ENCODE assay signal across 2 cellular contexts in genomic region chr2:219523031-219523671, GRCh38.
TF ChIP-seq lines count a peak whose summit lies in the region.

No MANE protein-coding gene starts in this region.

TF ChIP-seq in H1, 55 proteins besides CTCF, POLR2A, EP300 and RAD21:
- TF ChIP-seq SP4 (IDR thresholded peaks at IDR 0.05; ENCODE audit: low read length) (no peak), TBP (IDR thresholded peaks at IDR 0.05; ENCODE audit: low read depth, low read length) (no peak), HDAC6 (IDR thresholded peaks at IDR 0.05; ENCODE audit: low read depth, low read length) (no peak), CHD7 (IDR thresholded peaks at IDR 0.05; ENCODE audit: insufficient replicate concordance, low read length) (no peak), CHD1 (IDR thresholded peaks at IDR 0.05; ENCODE audit: low read depth, low read length) (no peak), CREB1 (IDR thresholded peaks at IDR 0.05) (peak; percentile 52), SRF (IDR thresholded peaks at IDR 0.05; ENCODE audit: low read depth, low read length) (no peak), NANOG (IDR thresholded peaks at IDR 0.05; ENCODE audit: insufficient read depth, low read depth, low read length, poor library complexity, severe bottlenecking) (no peak), KDM5A (IDR thresholded peaks at IDR 0.05; ENCODE audit: low read length) (no peak), CTBP2 (IDR thresholded peaks at IDR 0.05; ENCODE audit: borderline replicate concordance, insufficient read depth, insufficient read length, low read length) (no peak), HDAC2 (IDR thresholded peaks at IDR 0.05; ENCODE audit: borderline replicate concordance in 1 of 2, low read depth in 2 of 2, low read length in 2 of 2) (peak in 1 of 2 experiments; percentile 64; a peak in 1 of 4 replicates), PHF8 (conservative IDR thresholded peaks at IDR 0.05; ENCODE audit: low read depth, low read length) (no peak), YY1 (IDR thresholded peaks at IDR 0.05; ENCODE audit: low read depth, low read length) (no peak), EZH2 (IDR thresholded peaks at IDR 0.05; ENCODE audit: low read depth, low read length, severe bottlenecking) (peak; percentile 45), TEAD4 (IDR thresholded peaks at IDR 0.05; ENCODE audit: low read depth, low read length) (no peak), CBX5 (IDR thresholded peaks at IDR 0.05; ENCODE audit: low read depth, low read length) (no peak), SAP30 (IDR thresholded peaks at IDR 0.05; ENCODE audit: insufficient read depth, insufficient replicate concordance, low read length) (no peak)
- TF ChIP-seq, protein P1, sequence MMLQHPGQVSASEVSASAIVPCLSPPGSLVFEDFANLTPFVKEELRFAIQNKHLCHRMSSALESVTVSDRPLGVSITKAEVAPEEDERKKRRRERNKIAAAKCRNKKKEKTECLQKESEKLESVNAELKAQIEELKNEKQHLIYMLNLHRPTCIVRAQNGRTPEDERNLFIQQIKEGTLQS (IDR thresholded peaks at IDR 0.05; ENCODE audit: insufficient read depth, low read depth, low read length), result no peak
- TF ChIP-seq, protein P2, sequence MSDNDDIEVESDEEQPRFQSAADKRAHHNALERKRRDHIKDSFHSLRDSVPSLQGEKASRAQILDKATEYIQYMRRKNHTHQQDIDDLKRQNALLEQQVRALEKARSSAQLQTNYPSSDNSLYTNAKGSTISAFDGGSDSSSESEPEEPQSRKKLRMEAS (IDR thresholded peaks at IDR 0.05), result peak; percentile 83
TF ChIP-seq in H1: peak in this region for 4.

TF ChIP-seq in neural cell, 6 proteins besides CTCF, POLR2A, EP300 and RAD21:
- TF ChIP-seq, protein P3, sequence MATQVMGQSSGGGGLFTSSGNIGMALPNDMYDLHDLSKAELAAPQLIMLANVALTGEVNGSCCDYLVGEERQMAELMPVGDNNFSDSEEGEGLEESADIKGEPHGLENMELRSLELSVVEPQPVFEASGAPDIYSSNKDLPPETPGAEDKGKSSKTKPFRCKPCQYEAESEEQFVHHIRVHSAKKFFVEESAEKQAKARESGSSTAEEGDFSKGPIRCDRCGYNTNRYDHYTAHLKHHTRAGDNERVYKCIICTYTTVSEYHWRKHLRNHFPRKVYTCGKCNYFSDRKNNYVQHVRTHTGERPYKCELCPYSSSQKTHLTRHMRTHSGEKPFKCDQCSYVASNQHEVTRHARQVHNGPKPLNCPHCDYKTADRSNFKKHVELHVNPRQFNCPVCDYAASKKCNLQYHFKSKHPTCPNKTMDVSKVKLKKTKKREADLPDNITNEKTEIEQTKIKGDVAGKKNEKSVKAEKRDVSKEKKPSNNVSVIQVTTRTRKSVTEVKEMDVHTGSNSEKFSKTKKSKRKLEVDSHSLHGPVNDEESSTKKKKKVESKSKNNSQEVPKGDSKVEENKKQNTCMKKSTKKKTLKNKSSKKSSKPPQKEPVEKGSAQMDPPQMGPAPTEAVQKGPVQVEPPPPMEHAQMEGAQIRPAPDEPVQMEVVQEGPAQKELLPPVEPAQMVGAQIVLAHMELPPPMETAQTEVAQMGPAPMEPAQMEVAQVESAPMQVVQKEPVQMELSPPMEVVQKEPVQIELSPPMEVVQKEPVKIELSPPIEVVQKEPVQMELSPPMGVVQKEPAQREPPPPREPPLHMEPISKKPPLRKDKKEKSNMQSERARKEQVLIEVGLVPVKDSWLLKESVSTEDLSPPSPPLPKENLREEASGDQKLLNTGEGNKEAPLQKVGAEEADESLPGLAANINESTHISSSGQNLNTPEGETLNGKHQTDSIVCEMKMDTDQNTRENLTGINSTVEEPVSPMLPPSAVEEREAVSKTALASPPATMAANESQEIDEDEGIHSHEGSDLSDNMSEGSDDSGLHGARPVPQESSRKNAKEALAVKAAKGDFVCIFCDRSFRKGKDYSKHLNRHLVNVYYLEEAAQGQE (IDR thresholded peaks at IDR 0.05; ENCODE audit: borderline replicate concordance), result no peak
- no peak for TF ChIP-seq EZH2 (IDR thresholded peaks at IDR 0.05; ENCODE audit: borderline replicate concordance, insufficient read depth, low read length, poor library complexity, severe bottlenecking)
- no peak for TF ChIP-seq MXI1 (conservative IDR thresholded peaks at IDR 0.05; ENCODE audit: poor library complexity, severe bottlenecking)
- TF ChIP-seq TAF1 (IDR thresholded peaks at IDR 0.05; ENCODE audit: low read depth), result no peak
- no peak for TF ChIP-seq POLR2AphosphoS5 (IDR thresholded peaks at IDR 0.05)
